15 cellular contexts compared by ENCODE assay signal in the genomic region with DNA sequence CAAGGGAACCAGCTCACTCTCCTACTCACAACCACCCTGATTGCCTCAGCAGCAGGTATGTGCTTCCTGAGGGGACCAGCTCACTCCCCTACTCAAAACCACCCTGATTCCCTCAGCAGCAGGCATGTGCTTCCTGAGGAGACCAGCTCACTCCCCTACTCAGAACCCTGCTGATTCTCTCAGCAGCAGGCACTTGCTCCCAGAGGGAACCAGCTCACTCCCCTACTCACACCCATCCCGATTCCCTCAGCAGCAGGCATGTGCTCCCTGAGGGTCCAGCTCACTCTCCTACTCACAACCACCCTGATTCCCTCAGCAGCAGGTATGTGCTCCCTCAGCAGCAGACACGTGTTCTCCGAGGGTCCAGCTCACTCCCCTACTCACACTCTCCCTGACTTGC. TPM values are rescaled to one million over a fixed set of nuclear protein-coding genes. Genes with fewer than 3 reads are reported as not detected.
DNase-seq lines count a peak whose midpoint lies in the region; ATAC-seq and TF ChIP-seq lines count a peak whose summit lies in the region.
"Had no signal": no experiment of that assay in that cellular context is flagged by ENCODE, and none has a peak within 500 bp of the region (broad histone marks: within the 10 kb centered on the region; RNA-seq: fewer than 3 reads in every experiment).

No MANE protein-coding gene starts in this region.

- intact Hi-C loops in activated naive CD4-positive, alpha-beta T cell treated with anti-CD3 and anti-CD28 coated beads for 36 hours (cut with micrococcal nuclease) = no loop called here
- intact Hi-C loops in activated B cell treated with CpG ODN at 0.5 μM for 24 hours (cut with micrococcal nuclease) = loop anchor here (5.0 kb wide), 1 partner anchor 38 kb away; no protein-coding TSS in a partner anchor

- peaks cover 64% of the 10 kb centered on the region for H3K36me3 Mint-ChIP-seq in activated naive CD4-positive, alpha-beta T cell treated with anti-CD3 and anti-CD28 coated beads, Interleukin-2, amount 10 ng/mL, durations not matched to agents 7 days and 5 days
- H3K36me3 Mint-ChIP-seq in activated naive CD4-positive, alpha-beta T cell treated with anti-CD3 and anti-CD28 coated beads for 36 hours (ENCODE audit: low read depth) = peaks cover 39% of the 10 kb centered on the region
- peaks cover 91% of the 10 kb centered on the region for H3K36me3 Mint-ChIP-seq in activated B cell treated with CpG ODN at 0.5 μM for 24 hours (ENCODE audit: low read depth)
- peaks cover 49 to 73% of the 10 kb centered on the region in 2 donors for H3K36me3 Mint-ChIP-seq in stimulated activated naive B cell treated with anti-CD40 and anti-IgM and Interleukin-4, amounts not matched to agents 10 μg/mL and 1 μg/mL and 100 μg/mL, for 72 hours

- no peak overlapping the region for H3K4me3 Mint-ChIP-seq in activated naive CD4-positive, alpha-beta T cell treated with anti-CD3 and anti-CD28 coated beads, Interleukin-2, amount 10 ng/mL, durations not matched to agents 7 days and 5 days
- H3K4me3 Mint-ChIP-seq in activated naive CD4-positive, alpha-beta T cell treated with anti-CD3 and anti-CD28 coated beads for 36 hours = no peak overlapping the region
- H3K4me3 Mint-ChIP-seq in activated B cell treated with CpG ODN at 0.5 μM for 24 hours = no peak overlapping the region
- no peak overlapping the region for H3K4me3 Mint-ChIP-seq in stimulated activated naive B cell treated with anti-CD40 and anti-IgM and Interleukin-4, amounts not matched to agents 10 μg/mL and 1 μg/mL and 100 μg/mL, for 72 hours
- H3K4me3 Mint-ChIP-seq: CD8-positive, alpha-beta T cell had no signal

- H3K36me3 ChIP-seq in H7 (replicated peaks; ENCODE audit: control insufficient read depth, insufficient read depth, low read length) = peaks cover 55% of the 10 kb centered on the region

- H3K9me3 Mint-ChIP-seq in activated naive CD4-positive, alpha-beta T cell treated with anti-CD3 and anti-CD28 coated beads, Interleukin-2, amount 10 ng/mL, durations not matched to agents 7 days and 5 days = no peaks in the 10 kb centered on the region
- no peaks in the 10 kb centered on the region for H3K9me3 Mint-ChIP-seq in activated naive CD4-positive, alpha-beta T cell treated with anti-CD3 and anti-CD28 coated beads for 36 hours
- no peaks in the 10 kb centered on the region for H3K9me3 Mint-ChIP-seq in activated B cell treated with CpG ODN at 0.5 μM for 24 hours
- H3K9me3 Mint-ChIP-seq in stimulated activated naive B cell treated with anti-CD40 and anti-IgM and Interleukin-4, amounts not matched to agents 10 μg/mL and 1 μg/mL and 100 μg/mL, for 72 hours = no peaks in the 10 kb centered on the region
- H3K9me3 Mint-ChIP-seq: CD8-positive, alpha-beta T cell had no signal

- H3K4me3 ChIP-seq in H7 (ENCODE audit: insufficient read depth, low read depth, low read length) = no peak overlapping the region

- H3K27me3 Mint-ChIP-seq in activated naive CD4-positive, alpha-beta T cell treated with anti-CD3 and anti-CD28 coated beads, Interleukin-2, amount 10 ng/mL, durations not matched to agents 7 days and 5 days = no peaks in the 10 kb centered on the region
- no peaks in the 10 kb centered on the region for H3K27me3 Mint-ChIP-seq in activated naive CD4-positive, alpha-beta T cell treated with anti-CD3 and anti-CD28 coated beads for 36 hours (ENCODE audit: low read depth)
- no peaks in the 10 kb centered on the region for H3K27me3 Mint-ChIP-seq in activated B cell treated with CpG ODN at 0.5 μM for 24 hours
- H3K27me3 Mint-ChIP-seq in stimulated activated naive B cell treated with anti-CD40 and anti-IgM and Interleukin-4, amounts not matched to agents 10 μg/mL and 1 μg/mL and 100 μg/mL, for 72 hours = no peaks in the 10 kb centered on the region

- peak overlapping the region; percentile 77 for H3K27ac Mint-ChIP-seq in activated naive CD4-positive, alpha-beta T cell treated with anti-CD3 and anti-CD28 coated beads, Interleukin-2, amount 10 ng/mL, durations not matched to agents 7 days and 5 days
- no peak overlapping the region for H3K27ac Mint-ChIP-seq in activated naive CD4-positive, alpha-beta T cell treated with anti-CD3 and anti-CD28 coated beads for 36 hours
- peak overlapping the region; percentile 70 for H3K27ac Mint-ChIP-seq in activated B cell treated with CpG ODN at 0.5 μM for 24 hours
- peak overlapping the region; percentile 73 for H3K27ac Mint-ChIP-seq in stimulated activated naive B cell treated with anti-CD40 and anti-IgM and Interleukin-4, amounts not matched to agents 10 μg/mL and 1 μg/mL and 100 μg/mL, for 72 hours
- H3K27ac Mint-ChIP-seq: CD8-positive, alpha-beta T cell had no signal

- POLR2A ChIA-PET in activated B cell treated with CpG ODN at 0.5 μM for 24 hours (lab: Charles Lee) = interaction anchor here (0.6 kb wide), 1 partner anchor 18 kb away, joined by 6 read pairs; no protein-coding TSS in a partner anchor
- POLR2A ChIA-PET in GM10248 (lab: Yijun Ruan, JAX) = no interaction called here

- H3K4me1 Mint-ChIP-seq in activated naive CD4-positive, alpha-beta T cell treated with anti-CD3 and anti-CD28 coated beads, Interleukin-2, amount 10 ng/mL, durations not matched to agents 7 days and 5 days = no peaks in the 10 kb centered on the region
- H3K4me1 Mint-ChIP-seq in activated naive CD4-positive, alpha-beta T cell treated with anti-CD3 and anti-CD28 coated beads for 36 hours (ENCODE audit: low read depth) = no peaks in the 10 kb centered on the region
- peaks cover 24% of the 10 kb centered on the region for H3K4me1 Mint-ChIP-seq in activated B cell treated with CpG ODN at 0.5 μM for 24 hours
- H3K4me1 Mint-ChIP-seq in stimulated activated naive B cell treated with anti-CD40 and anti-IgM and Interleukin-4, amounts not matched to agents 10 μg/mL and 1 μg/mL and 100 μg/mL, for 72 hours = peaks cover 10 to 32% of the 10 kb centered on the region in 2 donors

- H3K27me3 ChIP-seq in H7 (ENCODE audit: control insufficient read depth, insufficient read depth, low read length) = no peaks in the 10 kb centered on the region
- H3K27me3 ChIP-seq: BE2C had no signal

- CTCF ChIA-PET in activated naive CD4-positive, alpha-beta T cell treated with anti-CD3 and anti-CD28 coated beads, Interleukin-2, amount 10 ng/mL, durations not matched to agents 7 days and 5 days (lab: Charles Lee) = interaction anchor here (0.8 to 1.2 kb wide), 3 partner anchors 13 to 44 kb away, joined by 3 read pairs; no protein-coding TSS in a partner anchor
- CTCF ChIA-PET in activated naive CD4-positive, alpha-beta T cell treated with anti-CD3 and anti-CD28 coated beads for 36 hours (lab: Charles Lee) = interaction anchor here (0.6 to 1.2 kb wide), 3 partner anchors 29 to 45 kb away, joined by 3 to 4 read pairs (median 3); no protein-coding TSS in a partner anchor
- CTCF ChIA-PET in activated B cell treated with CpG ODN at 0.5 μM for 24 hours (lab: Charles Lee) = no interaction called here
- CTCF ChIA-PET in GM10248 (lab: Yijun Ruan, JAX) = interaction anchor here (0.8 to 1.9 kb wide), 4 partner anchors 13 to 78 kb away, joined by 3 to 4 read pairs (median 4); a partner anchor contains a TSS

- TF ChIP-seq CTCF in activated B cell treated with CpG ODN at 0.5 μM for 24 hours (IDR thresholded peaks at IDR 0.05) (no peak), GM10248 (IDR thresholded peaks at IDR 0.05; ENCODE audit: control extremely low read depth, extremely low read depth, low read depth, missing control alignments) (no peak)

- ATAC-seq in activated B cell treated with CpG ODN at 0.5 μM for 24 hours (ENCODE audit: low read depth) = no peak
- peak; percentile 15 for ATAC-seq in esophagus mucosa
- ATAC-seq in stimulated activated naive B cell treated with anti-CD40 and anti-IgM and Interleukin-4, amounts not matched to agents 10 μg/mL and 1 μg/mL and 100 μg/mL, for 72 hours (replicated peaks) = no peak
- ATAC-seq: CD8-positive, alpha-beta T cell had no signal

- DNase-seq in activated naive CD4-positive, alpha-beta T cell treated with anti-CD3 and anti-CD28 coated beads, Interleukin-2, amount 10 ng/mL, durations not matched to agents 7 days and 5 days = no peak
- DNase-seq in activated naive CD4-positive, alpha-beta T cell treated with anti-CD3 and anti-CD28 coated beads for 36 hours = no peak
- DNase-seq in activated B cell treated with CpG ODN at 0.5 μM for 24 hours = no peak
- no peak for DNase-seq in stimulated activated naive B cell treated with anti-CD40 and anti-IgM and Interleukin-4, amounts not matched to agents 10 μg/mL and 1 μg/mL and 100 μg/mL, for 72 hours
- no peak for DNase-seq in GM10248 (ENCODE audit: extremely low spot score)
- DNase-seq in H7 = no peak
- DNase-seq in foreskin melanocyte = no peak
- DNase-seq: BE2C; CD8-positive, alpha-beta T cell; KG1; MV-4-11; NCI-H1694 treated with DMSO at 0.1 percent for 48 hours; NCI-H748 treated with DMSO at 0.1 percent for 48 hours; Right ventricle myocardium superior had no signal

RNA-seq across cellular contexts. Expression of a gene that starts 26.1 kb away (rescaled TPM):
- total RNA-seq in activated naive CD4-positive, alpha-beta T cell treated with anti-CD3 and anti-CD28 coated beads for 36 hours = 10 to 100 TPM; 16.4 to 16.9 TPM
- total RNA-seq in activated B cell treated with CpG ODN at 0.5 μM for 24 hours (19.3 and 20.2 TPM in 2 replicates), esophagus mucosa (14.8 TPM)
- total RNA-seq in H7 (2014; rRNA removed; shearing (Covaris generic)) = 17.1 and 26.4 TPM in 2 replicates

RNA-seq across cellular contexts. Expression of a gene that starts 31.2 kb away (rescaled TPM):
- 10 to 100 TPM; 53.0 to 62.7 TPM for total RNA-seq in activated naive CD4-positive, alpha-beta T cell treated with anti-CD3 and anti-CD28 coated beads for 36 hours
- total RNA-seq in activated B cell treated with CpG ODN at 0.5 μM for 24 hours (264 and 281 TPM in 2 replicates), esophagus mucosa (24.6 TPM)
- 23.2 and 34.1 TPM in 2 replicates for total RNA-seq in H7 (2014; rRNA removed; shearing (Covaris generic))
